ENCODE assay signal across 7 cellular contexts in genomic region chr1:145977486-145978476, GRCh38. TPM values are rescaled to one million over a fixed set of nuclear protein-coding genes. Genes with fewer than 3 reads are reported as not detected.
DNase-seq lines count a peak whose midpoint lies in the region; ATAC-seq and TF ChIP-seq lines count a peak whose summit lies in the region.

No MANE protein-coding gene starts in this region.

- no peak for TF ChIP-seq POLR2A in NB4 (IDR thresholded peaks at IDR 0.05; ENCODE audit: extremely low read depth, insufficient read length)

- DNase-seq in NB4 (ENCODE audit: low read depth) (peak; percentile 89), SK-N-DZ (ENCODE audit: low spot score) (peak; percentile 84), head of caudate nucleus (peak in 41 of 42 donors; percentile 28 to 92 (median 79)), omental fat pad (ENCODE audit: low spot score) (no peak)
- DNase-seq in activated naive CD4-positive, alpha-beta T cell treated with anti-CD3 and anti-CD28 coated beads, Interleukin-2, amount 50 U/mL, for 72 hours (ENCODE audit: low spot score in 2 of 2): peak; percentile 47 to 67

- H3K27ac Mint-ChIP-seq in activated naive CD4-positive, alpha-beta T cell treated with anti-CD3 and anti-CD28 coated beads, Interleukin-2, amount 50 U/mL, for 72 hours: no peak overlapping the region

- no peaks in the 10 kb centered on the region for H3K36me3 Mint-ChIP-seq in activated naive CD4-positive, alpha-beta T cell treated with anti-CD3 and anti-CD28 coated beads, Interleukin-2, amount 50 U/mL, for 72 hours

- no peak overlapping the region for H3K4me3 ChIP-seq in NB4 (ENCODE audit: low read depth, low read length)

- intact Hi-C loops in head of caudate nucleus (cut with DNase I): loop anchor here (2.0 kb wide), 1 partner anchor 35 kb away; no protein-coding TSS in a partner anchor

- peak; percentile 73 for TF ChIP-seq CTCF in GM12874 (IDR thresholded peaks at IDR 0.05; ENCODE audit: insufficient read depth, low read depth, low read length)
- TF ChIP-seq CTCF in NB4 (IDR thresholded peaks at IDR 0.05; ENCODE audit: low read depth, low read length): peak; percentile 75
- TF ChIP-seq CTCF in omental fat pad (IDR thresholded peaks at IDR 0.05): peak in 1 of 3 donors; percentile 42

- ATAC-seq in activated naive CD4-positive, alpha-beta T cell treated with anti-CD3 and anti-CD28 coated beads, Interleukin-2, amount 50 U/mL, for 72 hours: peak; percentile 13 to 38
- ATAC-seq in omental fat pad (ENCODE audit: low FRiP score) (peak; percentile 56), GM18502 (IDR thresholded peaks at IDR 0.05; ENCODE audit: poor library complexity, unreplicated experiment) (no peak)

- no peaks in the 10 kb centered on the region for H3K9me3 Mint-ChIP-seq in activated naive CD4-positive, alpha-beta T cell treated with anti-CD3 and anti-CD28 coated beads, Interleukin-2, amount 50 U/mL, for 72 hours

RNA-seq across cellular contexts. Expression of gene POLR3GL, which starts 13.3 kb away (rescaled TPM):
- polyA plus RNA-seq in SK-N-DZ (2014; cell fraction: cytosol; rRNA removed): 9.5 and 10.6 TPM in 2 replicates
- polyA plus RNA-seq in SK-N-DZ (2014; cell fraction: nucleus; rRNA removed): 7.5 and 11.4 TPM in 2 replicates
- total RNA-seq in activated naive CD4-positive, alpha-beta T cell treated with anti-CD3 and anti-CD28 coated beads, Interleukin-2, amount 50 U/mL, for 72 hours: 10 to 100 TPM; 22.0 to 31.9 TPM
- 10 to 100 TPM; 19.0 to 31.4 (median 24.0) TPM for total RNA-seq in omental fat pad

RNA-seq across cellular contexts. Expression of gene ANKRD34A, which starts 13.4 kb away (rescaled TPM):
- polyA plus RNA-seq in SK-N-DZ (2014; cell fraction: cytosol; rRNA removed): 0.55 and 0.71 TPM in 2 replicates
- 0.46 and 0.58 TPM in 2 replicates for polyA plus RNA-seq in SK-N-DZ (2014; cell fraction: nucleus; rRNA removed)
- total RNA-seq in activated naive CD4-positive, alpha-beta T cell treated with anti-CD3 and anti-CD28 coated beads, Interleukin-2, amount 50 U/mL, for 72 hours: 1 to 10 TPM; 5.4 to 9.1 TPM
- 1 to 10 TPM in 1 of 4 donors, under 1 TPM in 3; 0.32 to 1.7 (median 0.58) TPM for total RNA-seq in omental fat pad

RNA-seq across cellular contexts. Expression of gene TXNIP, which starts 18.6 kb away (rescaled TPM):
- 124 and 144 TPM in 2 replicates for polyA plus RNA-seq in SK-N-DZ (2014; cell fraction: cytosol; rRNA removed)
- 185 and 202 TPM in 2 replicates for polyA plus RNA-seq in SK-N-DZ (2014; cell fraction: nucleus; rRNA removed)
- total RNA-seq in activated naive CD4-positive, alpha-beta T cell treated with anti-CD3 and anti-CD28 coated beads, Interleukin-2, amount 50 U/mL, for 72 hours: 100 to 1,000 TPM in 1 of 2 donors, 10 to 100 TPM in 1; 67.9 to 120 TPM
- 1,000 to 10,000 TPM; 1,118 to 3,262 (median 1,971) TPM for total RNA-seq in omental fat pad

RNA-seq across cellular contexts. Expression of gene LIX1L, which starts 20.0 kb away (rescaled TPM):
- polyA plus RNA-seq in SK-N-DZ (2014; cell fraction: cytosol; rRNA removed): 22.4 and 25.6 TPM in 2 replicates
- polyA plus RNA-seq in SK-N-DZ (2014; cell fraction: nucleus; rRNA removed): 3.5 and 6.5 TPM in 2 replicates
- total RNA-seq in activated naive CD4-positive, alpha-beta T cell treated with anti-CD3 and anti-CD28 coated beads, Interleukin-2, amount 50 U/mL, for 72 hours: 10 to 100 TPM; 47.9 to 50.1 TPM
- 10 to 100 TPM; 15.4 to 34.0 (median 28.3) TPM for total RNA-seq in omental fat pad

RNA-seq across cellular contexts. Expression of gene HJV, which starts 43.8 kb away (rescaled TPM):
- polyA plus RNA-seq in SK-N-DZ (2014; cell fraction: cytosol; rRNA removed): not detected in 2 replicates
- polyA plus RNA-seq in SK-N-DZ (2014; cell fraction: nucleus; rRNA removed): not detected in 2 replicates
- not detected for total RNA-seq in activated naive CD4-positive, alpha-beta T cell treated with anti-CD3 and anti-CD28 coated beads, Interleukin-2, amount 50 U/mL, for 72 hours
- total RNA-seq in omental fat pad: not detected

Comparison
In these comparisons a context has a peak if more than half of its experiments do, and no peak if none do; other contexts are left out.
1. RNA of gene TXNIP, which starts 18.6 kb away (total RNA-seq): 1,118 to 3,262 TPM in omental fat pad; 67.9 to 120 TPM in activated naive CD4-positive, alpha-beta T cell treated with anti-CD3 and anti-CD28 coated beads, Interleukin-2, amount 50 U/mL, for 72 hours; every median in the first group is over 4 times any median in the second.